In genomic region chr1:32321712-32322291, GRCh38 we compare ENCODE assay signal across 9 cellular contexts. TPM values are rescaled to one million over a fixed set of nuclear protein-coding genes. Genes with fewer than 3 reads are reported as not detected.
DNase-seq lines count a peak whose midpoint lies in the region; ATAC-seq and TF ChIP-seq lines count a peak whose summit lies in the region.
"Had no signal": no experiment of that assay in that cellular context is flagged by ENCODE, and none has a peak within 500 bp of the region (broad histone marks: within the 10 kb centered on the region; RNA-seq: fewer than 3 reads in every experiment).

No MANE protein-coding gene starts in this region.

- peaks cover 23% of the 10 kb centered on the region for H3K4me1 ChIP-seq in body of pancreas
- no peaks in the 10 kb centered on the region for H3K4me1 ChIP-seq in ascending aorta

- no peaks in the 10 kb centered on the region for H3K9me3 ChIP-seq in body of pancreas
- H3K9me3 ChIP-seq in ascending aorta, result no peaks in the 10 kb centered on the region

- peak; percentile 94 for ATAC-seq in body of pancreas
- ATAC-seq in GM18907 (IDR thresholded peaks at IDR 0.05; ENCODE audit: unreplicated experiment), result no peak
- ATAC-seq in HG03045 (IDR thresholded peaks at IDR 0.05; ENCODE audit: unreplicated experiment), result no peak

- peak overlapping the region in 3 of 4 donors; percentile 55 to 73 (median 56) for H3K27ac ChIP-seq in body of pancreas
- H3K27ac ChIP-seq in ascending aorta, result no peak overlapping the region

- no peak overlapping the region for H3K4me3 ChIP-seq in body of pancreas
- no peak overlapping the region for H3K4me3 ChIP-seq in ascending aorta

- intact Hi-C loops in body of pancreas (cut with DNase I) (no loop called here), posterior vena cava (cut with DNase I) (no loop called here), ascending aorta (cut with DNase I) (no loop called here)

- TF ChIP-seq POLR2A in body of pancreas (IDR thresholded peaks at IDR 0.05), result no peak

- DNase-seq in NCI-H2029 (lab: John Stamatoyannopoulos, UW), result peak; percentile 16
- DNase-seq in NCI-H2029 treated with DMSO at 0.1 percent for 48 hours (lab: John Stamatoyannopoulos, UW), result no peak
- DNase-seq in body of pancreas, result peak; percentile 78 to 87 (median 86)
- peak; percentile 34 for DNase-seq in posterior vena cava (ENCODE audit: low spot score)
- no peak for DNase-seq in ascending aorta (ENCODE audit: low spot score in 2 of 2)
- DNase-seq: erythroblast had no signal

- 5 to 16% methylated on average over 5 of the region's 5 CpGs for WGBS in body of pancreas, 2 donors

- H3K36me3 ChIP-seq in body of pancreas (replicated peaks in 1 of 2; ENCODE audit: insufficient read depth in 1 of 2, low read depth in 2 of 2) (peaks cover 0 to 3% of the 10 kb centered on the region in 2 donors), ascending aorta (peaks cover 24 to 53% of the 10 kb centered on the region in 2 donors)

- H3K27me3 ChIP-seq in body of pancreas, result no peaks in the 10 kb centered on the region
- H3K27me3 ChIP-seq in ascending aorta, result no peaks in the 10 kb centered on the region

- TF ChIP-seq CTCF in body of pancreas (IDR thresholded peaks at IDR 0.05) (no peak), ascending aorta (IDR thresholded peaks at IDR 0.05) (no peak)

TF ChIP-seq in PFSK-1, 5 proteins besides CTCF, POLR2A, EP300 and RAD21:
- TF ChIP-seq FOXP2 (optimal IDR thresholded peaks at IDR 0.05; ENCODE audit: borderline replicate concordance, extremely low read depth, extremely low read length, insufficient read depth) (peak; percentile 67), POLR2AphosphoS5 (IDR thresholded peaks at IDR 0.05; ENCODE audit: low read depth, low read length) (no peak), SIN3A (IDR thresholded peaks at IDR 0.05; ENCODE audit: borderline replicate concordance, insufficient read depth, low read length) (0 out of 2 replicates have a peak, but pooled peaks have one; percentile 36), TAF1 (IDR thresholded peaks at IDR 0.05; ENCODE audit: borderline replicate concordance, insufficient read depth, low read length) (no peak)

RNA-seq across cellular contexts. Expression of gene MARCKSL1, which starts 14.2 kb away (rescaled TPM):
- polyA plus RNA-seq in PFSK-1 (2012; ENCODE audit: insufficient read length, low read depth), result 14.9 TPM
- 10 to 100 TPM; 12.9 to 34.5 TPM for total RNA-seq in body of pancreas
- total RNA-seq in posterior vena cava, result 10 to 100 TPM; 40.9 to 43.9 TPM
- total RNA-seq in ascending aorta, result 21.8 TPM

RNA-seq across cellular contexts. Expression of gene HDAC1, which starts 29.9 kb away (rescaled TPM):
- polyA plus RNA-seq in PFSK-1 (2012; ENCODE audit: insufficient read length, low read depth), result 65.8 TPM
- total RNA-seq in body of pancreas, result 10 to 100 TPM; 32.7 to 50.4 TPM
- total RNA-seq in posterior vena cava, result 10 to 100 TPM; 36.6 to 40.8 TPM
- total RNA-seq in ascending aorta, result 75.0 TPM

RNA-seq across cellular contexts. Expression of gene FAM229A, which starts 40.5 kb away (rescaled TPM):
- polyA plus RNA-seq in PFSK-1 (2012; ENCODE audit: insufficient read length, low read depth), result 8.3 TPM
- 10 to 100 TPM in 1 of 2 donors, 1 to 10 TPM in 1; 3.6 to 15.6 TPM for total RNA-seq in body of pancreas
- 1 to 10 TPM; 4.4 to 5.4 TPM for total RNA-seq in posterior vena cava
- total RNA-seq in ascending aorta, result 12.2 TPM

RNA-seq across cellular contexts. Expression of gene TSSK3, which starts 40.5 kb away (rescaled TPM):
- polyA plus RNA-seq in PFSK-1 (2012; ENCODE audit: insufficient read length, low read depth), result 1.2 TPM
- 10 to 100 TPM in 1 of 2 donors, 1 to 10 TPM in 1; 1.8 to 12.2 TPM for total RNA-seq in body of pancreas
- 1 to 10 TPM; 2.6 to 3.9 TPM for total RNA-seq in posterior vena cava
- 4.8 TPM for total RNA-seq in ascending aorta

Comparison
In these comparisons a context has a peak if more than half of its experiments do, and no peak if none do; other contexts are left out.
1. DNase-seq: peak in NCI-H2029 (single experiment), body of pancreas (4 of 4) and posterior vena cava (single experiment); none in NCI-H2029 treated with DMSO at 0.1 percent for 48 hours (single experiment) and ascending aorta (0 of 2).
2. H3K27ac ChIP-seq: peak in body of pancreas (3 of 4); none in ascending aorta (0 of 2).